Comparison of ENCODE assay signal across 8 cellular contexts in genomic region chr2:73984203-73984921, GRCh38.
DNase-seq lines count a peak whose midpoint lies in the region; TF ChIP-seq lines count a peak whose summit lies in the region.

TSS of gene TET3 (plus strand) at chr2:73984910. CDS start at chr2:73986404, 1,494 bp downstream.

- no peak for TF ChIP-seq CTCF in GM20000 (IDR thresholded peaks at IDR 0.05; ENCODE audit: extremely low read depth, missing control alignments)
- TF ChIP-seq CTCF in KMS-11 (conservative IDR thresholded peaks at IDR 0.05; ENCODE audit: low read depth, low read length), result no peak
- TF ChIP-seq CTCF in foreskin fibroblast (IDR thresholded peaks at IDR 0.05; ENCODE audit: low read depth, low read length), result no peak
- TF ChIP-seq CTCF in neutrophil (IDR thresholded peaks at IDR 0.05), result no peak

- DNase-seq in D341Med (ENCODE audit: low spot score) (peak; percentile 86), GM20000 (ENCODE audit: low spot score) (peak; percentile 88), foreskin fibroblast (peak in 1 of 2 donors; percentile 73), SKM-1 (lab: John Stamatoyannopoulos, UW; ENCODE audit: unreplicated experiment) (no peak), SKM-1 treated with dmso at 0.1 percent for 144 hours (lab: John Stamatoyannopoulos, UW; ENCODE audit: unreplicated experiment) (no peak)
- peak; percentile 40 for DNase-seq in activated T-cell treated with anti-CD3 and anti-CD28 coated beads, Interleukin-2, amount 50 U/mL, for 1 hour

- H3K36me3 ChIP-seq in KMS-11 (ENCODE audit: insufficient read depth) (no peaks in the 10 kb centered on the region), neutrophil (peaks cover 12% of the 10 kb centered on the region)

- peak within 1 kb of the TSS; percentile 98 for H3K4me2 ChIP-seq in KMS-11

- peak within 1 kb of the TSS; percentile 98 for H3K9ac ChIP-seq in KMS-11

- peak within 1 kb of the TSS; percentile 80 for H2AFZ ChIP-seq in KMS-11 (ENCODE audit: low read depth)

- peaks cover 39% of the 10 kb centered on the region for H3K79me2 ChIP-seq in KMS-11 (ENCODE audit: insufficient read depth, low read depth)

- H3K27me3 ChIP-seq in KMS-11 (ENCODE audit: insufficient read depth, low read depth) (no peaks in the 10 kb centered on the region; the same call in 1 of the 2 replicates), neutrophil (no peaks in the 10 kb centered on the region)

- H3K27ac ChIP-seq in KMS-11 (peak within 1 kb of the TSS; percentile 66), neutrophil (peak within 1 kb of the TSS; percentile 97)

- H3K4me3 ChIP-seq in KMS-11 (IDR thresholded peaks at IDR 0.05; ENCODE audit: insufficient read depth, low read depth, low read length), result peak within 1 kb of the TSS; percentile 86
- peak within 1 kb of the TSS; percentile 44 to 62 for H3K4me3 ChIP-seq in foreskin fibroblast (ENCODE audit: low read depth in 1 of 2, low read length in 2 of 2)
- peak within 1 kb of the TSS; percentile 74 to 88 for H3K4me3 ChIP-seq in neutrophil (ENCODE audit: low read depth in 1 of 2, low read length in 1 of 2)

- H3K4me1 ChIP-seq in KMS-11 (ENCODE audit: low read depth, poor library complexity, severe bottlenecking), result peaks cover 40% of the 10 kb centered on the region
- H3K4me1 ChIP-seq in neutrophil (ENCODE audit: control insufficient read depth in 1 of 2, insufficient read depth in 1 of 2, low read depth in 1 of 2, low read length in 1 of 2), result peaks cover 87 to 88% of the 10 kb centered on the region in 2 experiments

- H3K9me3 ChIP-seq in neutrophil, result no peaks in the 10 kb centered on the region

- no peaks in the 10 kb centered on the region for H4K20me1 ChIP-seq in KMS-11 (ENCODE audit: insufficient read depth)

Comparison
In these comparisons a context has a peak if more than half of its experiments do, and no peak if none do; other contexts are left out.
1. DNase-seq: peak in D341Med (single experiment), GM20000 (single experiment) and activated T-cell treated with anti-CD3 and anti-CD28 coated beads, Interleukin-2, amount 50 U/mL, for 1 hour (single experiment); none in SKM-1 (single experiment) and SKM-1 treated with dmso at 0.1 percent for 144 hours (single experiment).
2. Peak in every context shown above with its lines, with median percentiles within 50 percentile points of each other: H3K4me3 ChIP-seq.